In the genomic region with DNA sequence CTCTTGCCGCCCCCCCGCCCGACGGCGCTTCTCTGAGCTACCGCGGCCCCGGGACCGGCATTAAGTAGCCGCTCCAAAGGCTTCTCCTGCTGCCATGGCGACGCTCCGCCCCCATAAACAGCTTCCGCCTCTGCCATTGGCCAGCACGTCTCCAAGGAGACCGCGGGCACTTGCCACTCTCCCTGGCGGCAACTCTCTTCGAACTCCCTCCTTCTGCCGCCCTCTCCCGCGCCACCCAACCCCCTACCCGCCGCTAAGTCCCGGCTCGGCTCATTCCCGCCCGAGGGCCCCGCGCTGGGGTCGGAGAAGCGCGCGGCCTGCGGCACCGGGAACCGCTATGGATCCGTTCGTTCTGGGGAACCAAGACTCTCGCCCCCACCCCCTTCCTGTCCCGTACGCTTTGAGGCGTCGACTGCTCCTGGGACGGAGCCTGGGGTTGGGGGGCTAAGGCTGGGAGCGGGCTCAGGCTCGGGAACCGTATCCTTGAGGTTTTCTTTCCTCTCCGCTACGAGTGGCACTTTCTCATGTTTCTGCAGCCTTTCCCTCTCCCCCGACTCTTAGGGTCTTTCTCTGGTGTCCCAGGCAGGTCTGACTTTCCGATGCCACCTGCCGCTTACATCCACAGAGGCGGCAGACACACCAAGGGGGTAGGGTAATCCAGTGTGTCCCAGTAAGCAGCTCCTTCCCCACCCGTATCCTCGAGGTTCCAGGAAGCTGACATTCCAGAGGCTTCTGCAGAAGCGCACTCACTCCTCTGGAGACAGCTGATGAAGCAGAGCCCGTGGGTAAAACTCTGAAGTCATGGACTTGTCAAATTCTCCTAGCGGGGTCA, we compare ENCODE assay signal across 8 cellular contexts. TPM values are rescaled to one million over a fixed set of nuclear protein-coding genes. Genes with fewer than 3 reads are reported as not detected.
DNase-seq lines count a peak whose midpoint lies in the region; ATAC-seq and TF ChIP-seq lines count a peak whose summit lies in the region.

A gene with protein sequence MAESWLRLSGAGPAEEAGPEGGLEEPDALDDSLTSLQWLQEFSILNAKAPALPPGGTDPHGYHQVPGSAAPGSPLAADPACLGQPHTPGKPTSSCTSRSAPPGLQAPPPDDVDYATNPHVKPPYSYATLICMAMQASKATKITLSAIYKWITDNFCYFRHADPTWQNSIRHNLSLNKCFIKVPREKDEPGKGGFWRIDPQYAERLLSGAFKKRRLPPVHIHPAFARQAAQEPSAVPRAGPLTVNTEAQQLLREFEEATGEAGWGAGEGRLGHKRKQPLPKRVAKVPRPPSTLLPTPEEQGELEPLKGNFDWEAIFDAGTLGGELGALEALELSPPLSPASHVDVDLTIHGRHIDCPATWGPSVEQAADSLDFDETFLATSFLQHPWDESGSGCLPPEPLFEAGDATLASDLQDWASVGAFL (minus strand): TSS at position 34 of the 832 bp plus-strand sequence. CDS start 850 bp downstream, outside the sequence.

- no peak within 1 kb of the TSS for H3K9ac ChIP-seq in fibroblast of lung (ENCODE audit: insufficient read depth, low read length)

- H3K4me1 Mint-ChIP-seq in activated T-cell treated with anti-CD3 and anti-CD28 coated beads, Interleukin-2, amount 50 U/mL, for 72 hours (ENCODE audit: low read depth): peaks cover 56% of the 10 kb centered on the region
- peaks cover 47 to 57% (median 56%) of the 10 kb centered on the region in 3 donors for H3K4me1 Mint-ChIP-seq in naive B cell

- H3K27me3 ChIP-seq in Peyer's patch: peaks cover 0 to 15% of the 10 kb centered on the region in 2 donors
- H3K27me3 ChIP-seq in fibroblast of lung (ENCODE audit: control insufficient read depth, insufficient read depth, low read length): peaks cover 46% of the 10 kb centered on the region

- H3K4me3 ChIP-seq in Peyer's patch: peak within 1 kb of the TSS; percentile 23 to 63 (median 52)
- peak within 1 kb of the TSS; percentile 38 to 57 (median 46) for H3K4me3 ChIP-seq in fibroblast of lung (replicated peaks in 1 of 4; ENCODE audit: control extremely low read depth in 1 of 4, insufficient read depth in 1 of 4, low read depth in 3 of 4, low read length in 4 of 4)

- no peak for TF ChIP-seq POLR2A in Peyer's patch (IDR thresholded peaks at IDR 0.05)

- H3K27me3 Mint-ChIP-seq in activated T-cell treated with anti-CD3 and anti-CD28 coated beads, Interleukin-2, amount 50 U/mL, for 72 hours (ENCODE audit: low read depth): no peaks in the 10 kb centered on the region
- H3K27me3 Mint-ChIP-seq in naive B cell: peaks cover 0 to 27% (median 14%) of the 10 kb centered on the region in 3 donors

- H3K27ac Mint-ChIP-seq in activated T-cell treated with anti-CD3 and anti-CD28 coated beads, Interleukin-2, amount 50 U/mL, for 72 hours: no peak within 1 kb of the TSS
- peak within 1 kb of the TSS; percentile 69 to 93 (median 80) for H3K27ac Mint-ChIP-seq in naive B cell

- no peaks in the 10 kb centered on the region for H4K20me1 ChIP-seq in fibroblast of lung (ENCODE audit: control insufficient read depth, extremely low read depth, insufficient read depth, low read length)

- peak within 1 kb of the TSS; percentile 34 for H3K27ac ChIP-seq in C4-2B
- peak within 1 kb of the TSS; percentile 74 for H3K27ac ChIP-seq in KOPT-K1 (ENCODE audit: low read depth, low read length, poor library complexity, severe bottlenecking)
- peak within 1 kb of the TSS in 1 of 4 donors; percentile 42 for H3K27ac ChIP-seq in Peyer's patch
- no peak within 1 kb of the TSS for H3K27ac ChIP-seq in fibroblast of lung (ENCODE audit: insufficient read depth, low read length)

- H3K9me3 ChIP-seq in KOPT-K1 (ENCODE audit: insufficient read depth, low read length, poor library complexity, severe bottlenecking): no peaks in the 10 kb centered on the region
- H3K9me3 ChIP-seq in Peyer's patch: no peaks in the 10 kb centered on the region
- no peaks in the 10 kb centered on the region for H3K9me3 ChIP-seq in fibroblast of lung (ENCODE audit: control insufficient read depth, insufficient read depth, low read depth, low read length)

- ATAC-seq in GM21390 (IDR thresholded peaks at IDR 0.05; ENCODE audit: unreplicated experiment): peak; percentile 50
- ATAC-seq in activated T-cell treated with anti-CD3 and anti-CD28 coated beads, Interleukin-2, amount 50 U/mL, for 72 hours (replicated peaks in 1 of 2): peak; percentile 79 to 80
- ATAC-seq in naive B cell (ENCODE audit: low read depth in 2 of 2): peak; percentile 83 to 85

- DNase-seq in Peyer's patch (peak; percentile 82 to 96 (median 95)), fibroblast of lung (ENCODE audit: low read depth in 2 of 2) (peak; percentile 72 to 75), naive B cell (peak; percentile 87)
- DNase-seq in activated T-cell treated with anti-CD3 and anti-CD28 coated beads, Interleukin-2, amount 50 U/mL, for 72 hours: peak; percentile 90 to 92
- peak; percentile 79 for DNase-seq in stimulated activated CD8-positive, alpha-beta memory T cell treated with anti-CD3 and anti-CD28 coated beads, Interleukin-7, amount 100 ng/mL, for 24 hours (ENCODE audit: low read depth)

- no peaks in the 10 kb centered on the region for H3K9me3 Mint-ChIP-seq in activated T-cell treated with anti-CD3 and anti-CD28 coated beads, Interleukin-2, amount 50 U/mL, for 72 hours
- no peaks in the 10 kb centered on the region for H3K9me3 Mint-ChIP-seq in naive B cell

- peak within 1 kb of the TSS; percentile 26 for H2AFZ ChIP-seq in fibroblast of lung (ENCODE audit: low read length)

- no peak for TF ChIP-seq CTCF in C4-2B (conservative IDR thresholded peaks at IDR 0.05)
- TF ChIP-seq CTCF in Peyer's patch (IDR thresholded peaks at IDR 0.05): no peak
- TF ChIP-seq CTCF in fibroblast of lung (conservative IDR thresholded peaks at IDR 0.05 in 1 of 2, IDR thresholded peaks at IDR 0.05 in 1 of 2; ENCODE audit: low read depth in 1 of 2, low read length in 2 of 2): no peak

- no peaks in the 10 kb centered on the region for H3K36me3 ChIP-seq in KOPT-K1 (ENCODE audit: insufficient read depth, low read length)
- H3K36me3 ChIP-seq in Peyer's patch: no peaks in the 10 kb centered on the region
- no peaks in the 10 kb centered on the region for H3K36me3 ChIP-seq in fibroblast of lung (ENCODE audit: control insufficient read depth, insufficient read depth, low read length)

- no peaks in the 10 kb centered on the region for H3K79me2 ChIP-seq in fibroblast of lung (ENCODE audit: control insufficient read depth, insufficient read depth, low read length)

- peak within 1 kb of the TSS; percentile 80 to 81 for H3K4me3 Mint-ChIP-seq in activated T-cell treated with anti-CD3 and anti-CD28 coated beads, Interleukin-2, amount 50 U/mL, for 72 hours
- peak within 1 kb of the TSS; percentile 79 to 92 (median 86) for H3K4me3 Mint-ChIP-seq in naive B cell

- no peaks in the 10 kb centered on the region for H3K36me3 Mint-ChIP-seq in activated T-cell treated with anti-CD3 and anti-CD28 coated beads, Interleukin-2, amount 50 U/mL, for 72 hours (ENCODE audit: insufficient read depth in 2 of 2)
- no peaks in the 10 kb centered on the region for H3K36me3 Mint-ChIP-seq in naive B cell

- H3K4me1 ChIP-seq in Peyer's patch (peaks cover 9 to 39% (median 21%) of the 10 kb centered on the region in 4 donors), fibroblast of lung (ENCODE audit: control insufficient read depth, extremely low read depth, insufficient read depth, low read length) (peaks cover 4% of the 10 kb centered on the region)

- peak within 1 kb of the TSS; percentile 87 for H3K4me2 ChIP-seq in fibroblast of lung (ENCODE audit: extremely low read depth, insufficient read depth, low read length)

RNA-seq across cellular contexts. Expression of the gene that starts here (rescaled TPM):
- not detected for total RNA-seq in Peyer's patch
- 1 to 10 TPM; 1.4 to 1.5 TPM for total RNA-seq in activated T-cell treated with anti-CD3 and anti-CD28 coated beads, Interleukin-2, amount 50 U/mL, for 72 hours
- total RNA-seq in fibroblast of lung: not detected in 2 replicates
- polyA plus RNA-seq in fibroblast of lung: not detected in 2 replicates
- not detected in 2 replicates for polyA plus RNA-seq in fibroblast of lung (2012)
- polyA minus RNA-seq in fibroblast of lung (ENCODE audit: low replicate concordance): not detected in 2 replicates
- not detected for polyA plus RNA-seq in naive B cell (ENCODE audit: low read depth in 6 of 6)

Comparison
In these comparisons a context has a peak if more than half of its experiments do, and no peak if none do; other contexts are left out.
1. Peak in DNase-seq and H3K4me3 ChIP-seq in Peyer's patch; RNA of the gene not detected or under 1 TPM.
2. Peak in DNase-seq, H3K4me3 ChIP-seq and H3K4me2 ChIP-seq in fibroblast of lung; RNA of the gene not detected or under 1 TPM.
3. Peak in DNase-seq and ATAC-seq in naive B cell; RNA of the gene not detected or under 1 TPM.